Comparison of ENCODE assay signal across 10 cellular contexts in genomic region chr5:139131881-139132480, GRCh38.
DNase-seq lines count a peak whose midpoint lies in the region; ATAC-seq and TF ChIP-seq lines count a peak whose summit lies in the region.
"Had no signal": no experiment of that assay in that cellular context is flagged by ENCODE, and none has a peak within 500 bp of the region (broad histone marks: within the 10 kb centered on the region; RNA-seq: fewer than 3 reads in every experiment).

No MANE protein-coding gene starts in this region.

- peak; percentile 21 for DNase-seq in GDM1 (lab: John Stamatoyannopoulos, UW)
- DNase-seq in amniotic epithelial cell (ENCODE audit: low read depth): peak; percentile 26
- no peak for DNase-seq in left ventricle myocardium superior
- DNase-seq in occipital lobe (lab: John Stamatoyannopoulos, UW): no peak
- no peak for DNase-seq in CD8-positive, alpha-beta T cell
- DNase-seq in activated T-helper 2 cell treated with anti-CD3 and anti-CD28 coated beads, Interferon-gamma antibody, Interleukin-2, Interleukin-4, amounts not matched to agents 10 μg/mL and 5 μg/mL and 100 μg/mL, durations not matched to agents 14 hours and 24 hours and 36 hours (ENCODE audit: low spot score): no peak
- no peak for DNase-seq in immature natural killer cell
- DNase-seq: activated T-cell treated with anti-CD3 and anti-CD28 coated beads, Interleukin-2, amount 50 U/mL, for 24 hours; effector CD4-positive, alpha-beta T cell had no signal

- no peaks in the 10 kb centered on the region for H3K27me3 ChIP-seq in rectal smooth muscle tissue (ENCODE audit: control insufficient read depth, insufficient read depth, low read length)
- H3K27me3 ChIP-seq in CD8-positive, alpha-beta T cell (ENCODE audit: insufficient read depth, low read length): no peaks in the 10 kb centered on the region

- no peaks in the 10 kb centered on the region for H3K4me1 Mint-ChIP-seq in CD8-positive, alpha-beta T cell (ENCODE audit: low read depth)
- H3K4me1 Mint-ChIP-seq in activated T-helper 2 cell treated with anti-CD3 and anti-CD28 coated beads, Interferon-gamma antibody, Interleukin-2, Interleukin-4, amounts not matched to agents 10 μg/mL and 5 μg/mL and 100 μg/mL, durations not matched to agents 14 hours and 24 hours and 36 hours (ENCODE audit: low read depth): no peaks in the 10 kb centered on the region
- peaks cover 9 to 17% of the 10 kb centered on the region in 2 donors for H3K4me1 Mint-ChIP-seq in immature natural killer cell

- intact Hi-C loops in left ventricle myocardium superior (cut with micrococcal nuclease): no loop called here
- intact Hi-C loops in CD8-positive, alpha-beta T cell (cut with DNase I, micrococcal nuclease): no loop called here
- intact Hi-C loops in activated T-helper 2 cell treated with anti-CD3 and anti-CD28 coated beads, Interferon-gamma antibody, Interleukin-2, Interleukin-4, amounts not matched to agents 10 μg/mL and 5 μg/mL and 100 μg/mL, durations not matched to agents 14 hours and 24 hours and 36 hours (cut with micrococcal nuclease): no loop called here

- H3K9me3 ChIP-seq in CD8-positive, alpha-beta T cell (ENCODE audit: low read length): no peaks in the 10 kb centered on the region

- peaks cover 28% of the 10 kb centered on the region for H3K4me1 ChIP-seq in rectal smooth muscle tissue (ENCODE audit: control insufficient read depth, insufficient read depth, low read length)
- H3K4me1 ChIP-seq in CD8-positive, alpha-beta T cell (ENCODE audit: insufficient read depth, low read length): no peaks in the 10 kb centered on the region

- H3K9me3 Mint-ChIP-seq in CD8-positive, alpha-beta T cell: no peaks in the 10 kb centered on the region
- H3K9me3 Mint-ChIP-seq in activated T-helper 2 cell treated with anti-CD3 and anti-CD28 coated beads, Interferon-gamma antibody, Interleukin-2, Interleukin-4, amounts not matched to agents 10 μg/mL and 5 μg/mL and 100 μg/mL, durations not matched to agents 14 hours and 24 hours and 36 hours: no peaks in the 10 kb centered on the region
- H3K9me3 Mint-ChIP-seq in immature natural killer cell: no peaks in the 10 kb centered on the region
- H3K9me3 Mint-ChIP-seq: activated T-cell treated with anti-CD3 and anti-CD28 coated beads, Interleukin-2, amount 50 U/mL, for 24 hours had no signal

- no peak for TF ChIP-seq CTCF in CD8-positive, alpha-beta T cell (IDR thresholded peaks at IDR 0.05)

- no peaks in the 10 kb centered on the region for H3K27me3 Mint-ChIP-seq in CD8-positive, alpha-beta T cell (ENCODE audit: low read depth)
- no peaks in the 10 kb centered on the region for H3K27me3 Mint-ChIP-seq in activated T-helper 2 cell treated with anti-CD3 and anti-CD28 coated beads, Interferon-gamma antibody, Interleukin-2, Interleukin-4, amounts not matched to agents 10 μg/mL and 5 μg/mL and 100 μg/mL, durations not matched to agents 14 hours and 24 hours and 36 hours (ENCODE audit: low read depth)
- H3K27me3 Mint-ChIP-seq in immature natural killer cell (ENCODE audit: low read depth in 3 of 3): peaks cover 0 to 9% (median 0%) of the 10 kb centered on the region in 3 donors
- H3K27me3 Mint-ChIP-seq: activated T-cell treated with anti-CD3 and anti-CD28 coated beads, Interleukin-2, amount 50 U/mL, for 24 hours had no signal

- no peaks in the 10 kb centered on the region for H3K36me3 ChIP-seq in rectal smooth muscle tissue (ENCODE audit: control insufficient read depth, insufficient read depth, low read length)
- H3K36me3 ChIP-seq in CD8-positive, alpha-beta T cell (ENCODE audit: insufficient read depth, low read length): no peaks in the 10 kb centered on the region

- CTCF ChIA-PET in CD8-positive, alpha-beta T cell (lab: Charles Lee): interaction anchor here (0.6 kb wide), 1 partner anchor 306 kb away, joined by 3 read pairs; no protein-coding TSS in a partner anchor

- peak overlapping the region; percentile 95 for H3K27ac ChIP-seq in rectal smooth muscle tissue (ENCODE audit: low read depth, low read length)
- H3K27ac ChIP-seq in CD8-positive, alpha-beta T cell (ENCODE audit: low read depth, low read length): no peak overlapping the region

- no peak overlapping the region for H3K27ac Mint-ChIP-seq in CD8-positive, alpha-beta T cell
- no peak overlapping the region for H3K27ac Mint-ChIP-seq in activated T-helper 2 cell treated with anti-CD3 and anti-CD28 coated beads, Interferon-gamma antibody, Interleukin-2, Interleukin-4, amounts not matched to agents 10 μg/mL and 5 μg/mL and 100 μg/mL, durations not matched to agents 14 hours and 24 hours and 36 hours
- H3K27ac Mint-ChIP-seq in immature natural killer cell: no peak overlapping the region
- H3K27ac Mint-ChIP-seq: activated T-cell treated with anti-CD3 and anti-CD28 coated beads, Interleukin-2, amount 50 U/mL, for 24 hours had no signal

- POLR2A ChIA-PET in CD8-positive, alpha-beta T cell (lab: Charles Lee): no interaction called here

- peaks cover 12% of the 10 kb centered on the region for H3K36me3 Mint-ChIP-seq in CD8-positive, alpha-beta T cell
- no peaks in the 10 kb centered on the region for H3K36me3 Mint-ChIP-seq in activated T-helper 2 cell treated with anti-CD3 and anti-CD28 coated beads, Interferon-gamma antibody, Interleukin-2, Interleukin-4, amounts not matched to agents 10 μg/mL and 5 μg/mL and 100 μg/mL, durations not matched to agents 14 hours and 24 hours and 36 hours (ENCODE audit: low read depth)
- peaks cover 9 to 27% (median 10%) of the 10 kb centered on the region in 3 donors for H3K36me3 Mint-ChIP-seq in immature natural killer cell

- no peak overlapping the region for H3K4me3 Mint-ChIP-seq in CD8-positive, alpha-beta T cell
- no peak overlapping the region for H3K4me3 Mint-ChIP-seq in activated T-helper 2 cell treated with anti-CD3 and anti-CD28 coated beads, Interferon-gamma antibody, Interleukin-2, Interleukin-4, amounts not matched to agents 10 μg/mL and 5 μg/mL and 100 μg/mL, durations not matched to agents 14 hours and 24 hours and 36 hours (ENCODE audit: low read depth)
- H3K4me3 Mint-ChIP-seq in immature natural killer cell: no peak overlapping the region
- H3K4me3 Mint-ChIP-seq: activated T-cell treated with anti-CD3 and anti-CD28 coated beads, Interleukin-2, amount 50 U/mL, for 24 hours had no signal

- H3K4me3 ChIP-seq in rectal smooth muscle tissue (ENCODE audit: low read length): peak overlapping the region; percentile 40
- H3K4me3 ChIP-seq in CD8-positive, alpha-beta T cell (ENCODE audit: low read depth, low read length): no peak overlapping the region

- ATAC-seq in left ventricle myocardium superior: peak; percentile 36
- ATAC-seq in CD8-positive, alpha-beta T cell: no peak

- H3K9ac ChIP-seq in rectal smooth muscle tissue (ENCODE audit: low read length): no peak overlapping the region

Comparison
In these comparisons a context has a peak if more than half of its experiments do, and no peak if none do; other contexts are left out.
1. DNase-seq: peak in GDM1 (single experiment) and amniotic epithelial cell (single experiment); none in left ventricle myocardium superior (single experiment), occipital lobe (single experiment), CD8-positive, alpha-beta T cell (0 of 7), activated T-helper 2 cell treated with anti-CD3 and anti-CD28 coated beads, Interferon-gamma antibody, Interleukin-2, Interleukin-4, amounts not matched to agents 10 μg/mL and 5 μg/mL and 100 μg/mL, durations not matched to agents 14 hours and 24 hours and 36 hours (single experiment) and immature natural killer cell (0 of 3).